In genomic region chr7:72446566-72447462, GRCh38 we compare ENCODE assay signal across 1 cellular context.
A peak's percentile ranks its signal among the peaks of the same experiment; 100 is the strongest.
TF ChIP-seq lines count a peak whose summit lies in the region.

No MANE protein-coding gene starts in this region.

TF ChIP-seq in HepG2, 621 proteins besides CTCF, POLR2A, EP300 and RAD21:
- TF ChIP-seq KLF6 (CRISPR knock-in tag; IDR thresholded peaks at IDR 0.05) (no peak), MIXL1 (CRISPR knock-in tag; IDR thresholded peaks at IDR 0.05) (no peak), ZNF484 (CRISPR knock-in tag; IDR thresholded peaks at IDR 0.05; ENCODE audit: borderline replicate concordance, low read depth) (no peak), ZNF275 (CRISPR knock-in tag; IDR thresholded peaks at IDR 0.05; ENCODE audit: borderline replicate concordance) (no peak), ZFP91 (CRISPR knock-in tag; IDR thresholded peaks at IDR 0.05; ENCODE audit: borderline replicate concordance) (peak; percentile 49; the same call in 1 of the 2 replicates), CERS6 (CRISPR knock-in tag; IDR thresholded peaks at IDR 0.05) (no peak)
TF ChIP-seq in HepG2: peak in this region for 1.
